ENCODE assay signal across 23 cellular contexts in genomic region chr12:15146585-15146984, GRCh38.
DNase-seq lines count a peak whose midpoint lies in the region; ATAC-seq, FAIRE-seq and TF ChIP-seq lines count a peak whose summit lies in the region.
"Had no signal": no experiment of that assay in that cellular context is flagged by ENCODE, and none has a peak within 500 bp of the region (broad histone marks: within the 10 kb centered on the region; RNA-seq: fewer than 3 reads in every experiment).

No MANE protein-coding gene starts in this region.

- H3K27me3 ChIP-seq in breast epithelium (no peaks in the 10 kb centered on the region), mammary epithelial cell (ENCODE audit: insufficient read depth, low read length) (peaks cover 5% of the 10 kb centered on the region), bronchial epithelial cell (ENCODE audit: control insufficient read depth, insufficient read depth, low read length) (no peaks in the 10 kb centered on the region), tibial artery (no peaks in the 10 kb centered on the region), dorsolateral prefrontal cortex (peaks cover 0 to 3% (median 0%) of the 10 kb centered on the region in 45 donors)
- H3K27me3 ChIP-seq: BLaER1, brain microvascular endothelial cell had no signal

- H3K4me1 ChIP-seq in breast epithelium, result no peaks in the 10 kb centered on the region
- H3K4me1 ChIP-seq in mammary epithelial cell (ENCODE audit: insufficient read depth, low read length), result no peaks in the 10 kb centered on the region
- H3K4me1 ChIP-seq in tibial artery, result peaks cover 0 to 84% (median 26%) of the 10 kb centered on the region in 4 donors
- H3K4me1 ChIP-seq: BLaER1, prostate gland had no signal

- no peak overlapping the region for H2AFZ ChIP-seq in mammary epithelial cell (ENCODE audit: low read depth, low read length)

- no peaks in the 10 kb centered on the region for H3K9me3 ChIP-seq in breast epithelium
- H3K9me3 ChIP-seq in mammary epithelial cell (replicated peaks; ENCODE audit: insufficient read depth, low read length), result no peaks in the 10 kb centered on the region
- H3K9me3 ChIP-seq in tibial artery, result no peaks in the 10 kb centered on the region
- H3K9me3 ChIP-seq: A549, BLaER1, prostate gland had no signal

- in situ Hi-C loops in mammary epithelial cell (cut with MboI; ENCODE audit: low sequenced_read_pairs in 2 of 2), result no loop called here

- H3K36me3 ChIP-seq in breast epithelium (no peaks in the 10 kb centered on the region), mammary epithelial cell (ENCODE audit: insufficient read depth, low read length) (no peaks in the 10 kb centered on the region), bronchial epithelial cell (ENCODE audit: control insufficient read depth, insufficient read depth, low read length) (no peaks in the 10 kb centered on the region), tibial artery (no peaks in the 10 kb centered on the region)
- H3K36me3 ChIP-seq: BLaER1, brain microvascular endothelial cell, prostate gland had no signal

- POLR2A ChIA-PET in RWPE1 (lab: Yijun Ruan, JAX; ENCODE audit: low non-redundant PET), result no interaction called here

- TF ChIP-seq CTCF in breast epithelium (IDR thresholded peaks at IDR 0.05) (no peak), mammary epithelial cell (conservative IDR thresholded peaks at IDR 0.05 in 1 of 2, IDR thresholded peaks at IDR 0.05 in 1 of 2; ENCODE audit: extremely low read depth in 1 of 2, insufficient read depth in 1 of 2, low read depth in 1 of 2, low read length in 2 of 2) (no peak), bronchial epithelial cell (IDR thresholded peaks at IDR 0.05; ENCODE audit: insufficient read depth, low read length, severe bottlenecking) (no peak), tibial artery (IDR thresholded peaks at IDR 0.05) (no peak), dorsolateral prefrontal cortex (IDR thresholded peaks at IDR 0.05 in 54 of 56, conservative IDR thresholded peaks at IDR 0.05 in 2 of 56; ENCODE audit: low read depth in 1 of 56, partially characterized antibody in 56 of 56) (no peak), RWPE1 (conservative IDR thresholded peaks at IDR 0.05; ENCODE audit: low read depth) (no peak)

- H3K9ac ChIP-seq in mammary epithelial cell (ENCODE audit: insufficient read depth, low read length), result no peak overlapping the region
- H3K9ac ChIP-seq: BLaER1 had no signal

- CTCF ChIA-PET in mammary epithelial cell (lab: Charles Lee; ENCODE audit: low non-redundant PET) (no interaction called here), RWPE1 (lab: Yijun Ruan, JAX) (no interaction called here)

- no peak for FAIRE-seq in bronchial epithelial cell (lab: Jason Lieb, UNC)
- FAIRE-seq: islet of Langerhans, small intestine had no signal

- no peaks in the 10 kb centered on the region for H3K79me2 ChIP-seq in mammary epithelial cell (ENCODE audit: insufficient read depth, low read length)

- ATAC-seq in HG03460 (IDR thresholded peaks at IDR 0.05; ENCODE audit: unreplicated experiment), result no peak
- ATAC-seq: A549, T-helper 17 cell had no signal

- no peak overlapping the region for H3K4me2 ChIP-seq in mammary epithelial cell (ENCODE audit: insufficient read depth, low read depth, low read length)
- H3K4me2 ChIP-seq: A549, BLaER1 had no signal

- H4K20me1 ChIP-seq in mammary epithelial cell (ENCODE audit: insufficient read depth, low read length), result no peaks in the 10 kb centered on the region
- H4K20me1 ChIP-seq: BLaER1 had no signal

- no TSS peak for BruUV-seq in mammary epithelial cell (replicated peaks; lab: Mats Ljungman, UMichigan)

- peak overlapping the region; percentile 3 to 37 for H3K27ac ChIP-seq in breast epithelium
- no peak overlapping the region for H3K27ac ChIP-seq in mammary epithelial cell (ENCODE audit: insufficient read depth, low read depth, low read length)
- H3K27ac ChIP-seq in tibial artery, result peak overlapping the region; percentile 11 to 35
- peak overlapping the region in 15 of 59 donors; percentile 0 to 47 (median 13) for H3K27ac ChIP-seq in dorsolateral prefrontal cortex
- H3K27ac ChIP-seq in RWPE1, result no peak overlapping the region
- H3K27ac ChIP-seq: A549, BLaER1, brain microvascular endothelial cell, VCaP had no signal

- dilution Hi-C loops in mammary epithelial cell (cut with HindIII; ENCODE audit: low sequenced_read_pairs), result no loop called here

- no peak for TF ChIP-seq POLR2A in breast epithelium (IDR thresholded peaks at IDR 0.05)

- DNase-seq in breast epithelium (ENCODE audit: low spot score in 2 of 2) (no peak), mammary epithelial cell (no peak), bronchial epithelial cell (ENCODE audit: low read depth) (peak; percentile 22), midbrain (lab: John Stamatoyannopoulos, UW) (peak; percentile 14), tibial artery (no peak), dorsolateral prefrontal cortex (no peak), RWPE1 (ENCODE audit: low spot score) (no peak)
- DNase-seq: activated CD4-positive, alpha-beta T cell treated with anti-CD3 and anti-CD28 coated beads, Interleukin-2, amount 50 U/mL, for 4 hours; activated effector memory CD4-positive, alpha-beta T cell treated with Interleukin-2 at 50 U/mL for 16 hours; brain microvascular endothelial cell; hippocampal formation; NCI-H1417; NCI-H2171; NCI-H774; small intestine; stimulated activated naive CD4-positive, alpha-beta T cell treated with Interleukin-2 at 50 U/mL for 16 hours; T-helper 17 cell had no signal

- intact Hi-C loops in breast epithelium (cut with DNase I; ENCODE audit: low total_unique reads), result no loop called here
- intact Hi-C loops in mammary epithelial cell (cut with micrococcal nuclease), result no loop called here
- intact Hi-C loops in tibial artery (cut with DNase I; ENCODE audit: low total_unique reads), result no loop called here
- intact Hi-C loops in dorsolateral prefrontal cortex (cut with DNase I), result no loop called here

- H3K4me3 ChIP-seq in breast epithelium (no peak overlapping the region), mammary epithelial cell (replicated peaks in 1 of 3; ENCODE audit: insufficient read depth in 1 of 3, low read depth in 2 of 3, low read length in 3 of 3) (no peak overlapping the region), bronchial epithelial cell (ENCODE audit: low read depth, low read length) (no peak overlapping the region), tibial artery (no peak overlapping the region), dorsolateral prefrontal cortex (peak overlapping the region in 8 of 59 donors; percentile 3 to 25 (median 14))
- H3K4me3 ChIP-seq: A549, BLaER1, prostate gland had no signal

- 77% methylated on average over 3 of the region's 3 CpGs for WGBS in mammary epithelial cell (ENCODE audit: low coverage, missing lambda C conversion rate)

Comparison
In these comparisons a context has a peak if more than half of its experiments do, and no peak if none do; other contexts are left out.
1. H3K27ac ChIP-seq: peak in breast epithelium (2 of 2) and tibial artery (2 of 2); none in mammary epithelial cell (single experiment) and RWPE1 (single experiment).
2. DNase-seq: peak in bronchial epithelial cell (single experiment) and midbrain (single experiment); none in breast epithelium (0 of 2), mammary epithelial cell (single experiment), tibial artery (0 of 2), dorsolateral prefrontal cortex (0 of 10) and RWPE1 (single experiment).